Comparison of ENCODE assay signal across 13 cellular contexts in genomic region chr2:47897191-47897955, GRCh38. TPM values are rescaled to one million over a fixed set of nuclear protein-coding genes. Genes with fewer than 3 reads are reported as not detected.
DNase-seq lines count a peak whose midpoint lies in the region; ATAC-seq and TF ChIP-seq lines count a peak whose summit lies in the region.
"Had no signal": no experiment of that assay in that cellular context is flagged by ENCODE, and none has a peak within 500 bp of the region (broad histone marks: within the 10 kb centered on the region; RNA-seq: fewer than 3 reads in every experiment).

No MANE protein-coding gene starts in this region.

- H4K20me1 ChIP-seq in SK-N-SH (ENCODE audit: insufficient read depth) (peaks cover 100% of the 10 kb centered on the region), H9 (ENCODE audit: control insufficient read depth, insufficient read depth, insufficient read length) (no peaks in the 10 kb centered on the region)

- H4K12ac ChIP-seq in trophoblast cell (ENCODE audit: low read depth, low read length), result no peak overlapping the region

- intact Hi-C loops in activated T-helper 2 cell treated with anti-CD3 and anti-CD28 coated beads, Interferon-gamma antibody, Interleukin-2, Interleukin-4, amounts not matched to agents 10 μg/mL and 5 μg/mL and 100 μg/mL, durations not matched to agents 14 hours and 24 hours and 36 hours (cut with micrococcal nuclease), result no loop called here

- no peak overlapping the region for H4K91ac ChIP-seq in H9 (ENCODE audit: insufficient read length, low read depth, low read length)
- H4K91ac ChIP-seq in trophoblast cell (ENCODE audit: low read depth, low read length), result no peak overlapping the region

- H3K36me3 ChIP-seq in SK-N-SH (replicated peaks in 1 of 2; ENCODE audit: control insufficient read depth in 1 of 2, insufficient read depth in 2 of 2, low read length in 1 of 2) (peaks cover 4 to 11% of the 10 kb centered on the region in 2 experiments), trophoblast cell (ENCODE audit: control insufficient read depth in 1 of 2, insufficient read depth in 2 of 2, low read length in 2 of 2) (no peaks in the 10 kb centered on the region), gastroesophageal sphincter (no peaks in the 10 kb centered on the region)
- H3K36me3 ChIP-seq: brain microvascular endothelial cell, suprapubic skin had no signal

- CTCF ChIA-PET in SK-N-SH (lab: Yijun Ruan, JAX), result no interaction called here

- H3K9me3 Mint-ChIP-seq in H9, result no peaks in the 10 kb centered on the region
- no peaks in the 10 kb centered on the region for H3K9me3 Mint-ChIP-seq in activated T-helper 2 cell treated with anti-CD3 and anti-CD28 coated beads, Interferon-gamma antibody, Interleukin-2, Interleukin-4, amounts not matched to agents 10 μg/mL and 5 μg/mL and 100 μg/mL, durations not matched to agents 14 hours and 24 hours and 36 hours

- no peaks in the 10 kb centered on the region for H3K9me2 ChIP-seq in SK-N-SH

- peaks cover 1% of the 10 kb centered on the region for H3K79me1 ChIP-seq in H9 (ENCODE audit: insufficient read depth, low read depth, low read length, poor library complexity, severe bottlenecking)
- H3K79me1 ChIP-seq in trophoblast cell (ENCODE audit: low read length), result no peaks in the 10 kb centered on the region

- H3K23ac ChIP-seq in H9 (ENCODE audit: insufficient read length, low read depth, low read length) (no peak overlapping the region), trophoblast cell (ENCODE audit: low read length) (no peak overlapping the region)

- ATAC-seq in SK-N-SH treated with all-trans-retinoic acid at 6 μM for 48 hours (no peak), gastroesophageal sphincter (no peak), GM19455 (IDR thresholded peaks at IDR 0.05; ENCODE audit: unreplicated experiment) (no peak)

- H3K9ac ChIP-seq in SK-N-SH (no peak overlapping the region), H9 (ENCODE audit: extremely low read depth, insufficient read length, low read length) (no peak overlapping the region), trophoblast cell (ENCODE audit: low read length) (no peak overlapping the region)

- H3K56ac ChIP-seq in H9 (ENCODE audit: insufficient read length, low read depth, low read length), result no peak overlapping the region

- H3K4me3 Mint-ChIP-seq in H9, result peak overlapping the region in 1 of 2 experiments; percentile 24; a peak in 1 of 5 replicates
- H3K4me3 Mint-ChIP-seq in activated T-helper 2 cell treated with anti-CD3 and anti-CD28 coated beads, Interferon-gamma antibody, Interleukin-2, Interleukin-4, amounts not matched to agents 10 μg/mL and 5 μg/mL and 100 μg/mL, durations not matched to agents 14 hours and 24 hours and 36 hours (ENCODE audit: low read depth), result no peak overlapping the region

- H3K27ac Mint-ChIP-seq in H9, result 0 out of 7 replicates have a peak overlapping the region, but pooled peaks of 2 of the 3 experiments have one; percentile 48 to 82
- H3K27ac Mint-ChIP-seq in activated T-helper 2 cell treated with anti-CD3 and anti-CD28 coated beads, Interferon-gamma antibody, Interleukin-2, Interleukin-4, amounts not matched to agents 10 μg/mL and 5 μg/mL and 100 μg/mL, durations not matched to agents 14 hours and 24 hours and 36 hours, result peak overlapping the region; percentile 75

- peaks cover 0 to 2% (median 0%) of the 10 kb centered on the region in 3 experiments; a peak in 2 of 7 replicates for H3K36me3 Mint-ChIP-seq in H9 (ENCODE audit: insufficient read depth in 1 of 3, low read depth in 3 of 3)
- peaks cover 40% of the 10 kb centered on the region for H3K36me3 Mint-ChIP-seq in activated T-helper 2 cell treated with anti-CD3 and anti-CD28 coated beads, Interferon-gamma antibody, Interleukin-2, Interleukin-4, amounts not matched to agents 10 μg/mL and 5 μg/mL and 100 μg/mL, durations not matched to agents 14 hours and 24 hours and 36 hours (ENCODE audit: low read depth)

- peaks cover 33% of the 10 kb centered on the region in 2 experiments for H3K4me1 Mint-ChIP-seq in H9
- H3K4me1 Mint-ChIP-seq in activated T-helper 2 cell treated with anti-CD3 and anti-CD28 coated beads, Interferon-gamma antibody, Interleukin-2, Interleukin-4, amounts not matched to agents 10 μg/mL and 5 μg/mL and 100 μg/mL, durations not matched to agents 14 hours and 24 hours and 36 hours (ENCODE audit: low read depth), result peaks cover 62% of the 10 kb centered on the region

- no peak overlapping the region for H2BK20ac ChIP-seq in H9 (ENCODE audit: low read depth, low read length, poor library complexity, severe bottlenecking)

- H2AFZ ChIP-seq in SK-N-SH (ENCODE audit: low read depth), result no peak overlapping the region
- no peak overlapping the region for H2AFZ ChIP-seq in H9 (ENCODE audit: low read length)
- no peak overlapping the region for H2AFZ ChIP-seq in trophoblast cell (ENCODE audit: insufficient read depth, low read length, poor library complexity)
- H2AFZ ChIP-seq: PC-9 had no signal

- H2BK120ac ChIP-seq in H9 (ENCODE audit: low read depth, low read length, poor library complexity, severe bottlenecking) (no peak overlapping the region), trophoblast cell (ENCODE audit: insufficient read depth, low read length, poor library complexity) (no peak overlapping the region)

- POLR2A ChIA-PET in SK-N-SH (lab: Yijun Ruan, JAX), result no interaction called here

- no peaks in the 10 kb centered on the region for H3K27me3 Mint-ChIP-seq in H9 (ENCODE audit: low read depth)
- no peaks in the 10 kb centered on the region for H3K27me3 Mint-ChIP-seq in activated T-helper 2 cell treated with anti-CD3 and anti-CD28 coated beads, Interferon-gamma antibody, Interleukin-2, Interleukin-4, amounts not matched to agents 10 μg/mL and 5 μg/mL and 100 μg/mL, durations not matched to agents 14 hours and 24 hours and 36 hours (ENCODE audit: low read depth)

- H3K14ac ChIP-seq in H9 (ENCODE audit: insufficient read depth, low read length), result no peak overlapping the region
- no peak overlapping the region for H3K14ac ChIP-seq in trophoblast cell (ENCODE audit: low read length)

- TF ChIP-seq RAD21 in SK-N-SH (IDR thresholded peaks at IDR 0.05; ENCODE audit: low read length), result no peak

- H4K5ac ChIP-seq in H9 (ENCODE audit: insufficient read length, low read depth, low read length), result no peak overlapping the region

- H3F3A ChIP-seq in SK-N-SH (replicated peaks; ENCODE audit: insufficient read depth), result peaks cover 17% of the 10 kb centered on the region

- H3K23me2 ChIP-seq in H9 (ENCODE audit: insufficient read length, low read depth, low read length, poor library complexity, severe bottlenecking), result no peaks in the 10 kb centered on the region

- TF ChIP-seq POLR2A in gastroesophageal sphincter (IDR thresholded peaks at IDR 0.05), result no peak

- 96% methylated on average over 5 of the region's 5 CpGs for WGBS in SK-N-SH (ENCODE audit: low lambda C conversion rate)
- no CpG with 5 or more reads among the region's 5 CpGs for WGBS in H9 (ENCODE audit: extremely low coverage, insufficient read length, low lambda C conversion rate)
- no CpG with 5 or more reads among the region's 5 CpGs for WGBS in trophoblast cell (ENCODE audit: extremely low coverage, insufficient coverage, insufficient read length)
- 80% methylated on average over 1 of the region's 5 CpGs; no CpG with 5 or more reads in 1 of the 2 donors for whole genome bisulfite sequencing in gastroesophageal sphincter (ENCODE audit: low coverage in 1 of 2), 2 donors

- H2AK5ac ChIP-seq in H9 (ENCODE audit: insufficient read length, low read length) (no peak overlapping the region), trophoblast cell (ENCODE audit: low read length) (no peak overlapping the region)

- H3K27me3 ChIP-seq in SK-N-SH (ENCODE audit: insufficient read depth) (no peaks in the 10 kb centered on the region), H9 (ENCODE audit: insufficient read depth, low read length) (no peaks in the 10 kb centered on the region), trophoblast cell (ENCODE audit: insufficient read depth, low read length) (no peaks in the 10 kb centered on the region), gastroesophageal sphincter (no peaks in the 10 kb centered on the region)
- H3K27me3 ChIP-seq: brain microvascular endothelial cell, suprapubic skin had no signal

- TF ChIP-seq EP300 in SK-N-SH (IDR thresholded peaks at IDR 0.05; ENCODE audit: borderline replicate concordance in 1 of 2, low read depth in 1 of 2, low read length in 1 of 2) (no peak), gastroesophageal sphincter (IDR thresholded peaks at IDR 0.05) (no peak)

- H3T11ph ChIP-seq in H9 (ENCODE audit: low read length), result no peak overlapping the region

- H2BK15ac ChIP-seq in H9 (ENCODE audit: low read depth, low read length), result no peak overlapping the region

- H3K27ac ChIP-seq in SK-N-SH (ENCODE audit: low read depth in 2 of 2, low read length in 1 of 2) (no peak overlapping the region), H9 (ENCODE audit: insufficient read length, low read depth, low read length) (no peak overlapping the region), trophoblast cell (ENCODE audit: low read depth, low read length) (no peak overlapping the region), gastroesophageal sphincter (no peak overlapping the region)
- H3K27ac ChIP-seq: 22Rv1, brain microvascular endothelial cell, PC-9, suprapubic skin had no signal

- H3K4ac ChIP-seq in H9 (ENCODE audit: low read depth, low read length) (no peak overlapping the region), trophoblast cell (ENCODE audit: low read depth, low read length) (peak overlapping the region; percentile 57)

- DNase-seq in SK-N-SH (no peak), H9 (no peak), trophoblast cell (no peak), HK-2 (ENCODE audit: unreplicated experiment) (no peak)
- no peak for DNase-seq in activated T-helper 2 cell treated with anti-CD3 and anti-CD28 coated beads, Interferon-gamma antibody, Interleukin-2, Interleukin-4, amounts not matched to agents 10 μg/mL and 5 μg/mL and 100 μg/mL, durations not matched to agents 14 hours and 24 hours and 36 hours (ENCODE audit: low spot score)
- DNase-seq: activated CD8-positive, alpha-beta memory T cell treated with anti-CD3 and anti-CD28 coated beads, Interleukin-2, amount 50 U/mL, for 48 hours; brain microvascular endothelial cell; PC-9 had no signal

- TF ChIP-seq CTCF in SK-N-SH (IDR thresholded peaks at IDR 0.05) (no peak), H9 (conservative IDR thresholded peaks at IDR 0.05) (no peak), gastroesophageal sphincter (IDR thresholded peaks at IDR 0.05) (no peak)

- no peak overlapping the region for H2BK5ac ChIP-seq in H9 (ENCODE audit: insufficient read length, low read length)
- H2BK5ac ChIP-seq in trophoblast cell (ENCODE audit: low read depth, low read length, poor library complexity), result no peak overlapping the region

- H3K4me1 ChIP-seq in SK-N-SH (ENCODE audit: control insufficient read depth in 1 of 2, insufficient read depth in 2 of 2, low read depth in 1 of 2, low read length in 1 of 2) (peaks cover 5 to 9% of the 10 kb centered on the region in 2 experiments; a peak in 3 of 4 replicates), H9 (ENCODE audit: insufficient read depth, low read length) (no peaks in the 10 kb centered on the region; the same call in none of the 2 replicates), trophoblast cell (ENCODE audit: control insufficient read depth in 1 of 2, insufficient read depth in 2 of 2, low read length in 2 of 2) (no peaks in the 10 kb centered on the region), gastroesophageal sphincter (peaks cover 13 to 94% (median 19%) of the 10 kb centered on the region in 3 donors)

- H3K79me2 ChIP-seq in SK-N-SH (ENCODE audit: insufficient read depth) (peaks cover 98% of the 10 kb centered on the region), H9 (ENCODE audit: insufficient read depth, low read length) (peaks cover 40% of the 10 kb centered on the region), trophoblast cell (ENCODE audit: control insufficient read depth, insufficient read depth, low read length, poor library complexity) (peaks cover 9% of the 10 kb centered on the region)

- no peak overlapping the region; a peak in 1 of 4 replicates for H3K4me3 ChIP-seq in SK-N-SH (ENCODE audit: low read depth in 2 of 2, low read length in 1 of 2)
- H3K4me3 ChIP-seq in trophoblast cell (ENCODE audit: low read depth, low read length), result no peak overlapping the region
- no peak overlapping the region for H3K4me3 ChIP-seq in gastroesophageal sphincter
- H3K4me3 ChIP-seq: PC-9, suprapubic skin had no signal

- H2BK12ac ChIP-seq in H9 (ENCODE audit: insufficient read length, low read depth, low read length), result no peak overlapping the region
- no peak overlapping the region for H2BK12ac ChIP-seq in trophoblast cell (ENCODE audit: low read length)

- no peaks in the 10 kb centered on the region for H3K9me3 ChIP-seq in SK-N-SH
- no peaks in the 10 kb centered on the region for H3K9me3 ChIP-seq in H9 (ENCODE audit: control insufficient read depth, low read depth, low read length)
- no peaks in the 10 kb centered on the region for H3K9me3 ChIP-seq in trophoblast cell (ENCODE audit: insufficient read depth, low read depth, low read length)
- H3K9me3 ChIP-seq in gastroesophageal sphincter, result no peaks in the 10 kb centered on the region
- H3K9me3 ChIP-seq: suprapubic skin had no signal

- H3K18ac ChIP-seq in H9 (ENCODE audit: insufficient read length, low read depth, low read length), result no peak overlapping the region
- H3K18ac ChIP-seq in trophoblast cell (ENCODE audit: low read length), result no peak overlapping the region

- peak overlapping the region; percentile 21; the same call in 1 of the 2 replicates for H3K4me2 ChIP-seq in SK-N-SH
- no peak overlapping the region for H3K4me2 ChIP-seq in H9 (ENCODE audit: insufficient read depth, insufficient read length, low read length)
- H3K4me2 ChIP-seq in trophoblast cell (ENCODE audit: low read length), result no peak overlapping the region
- H3K4me2 ChIP-seq: PC-9 had no signal

- no peak overlapping the region for H4K8ac ChIP-seq in H9 (replicated peaks; ENCODE audit: insufficient read length, low read depth, low read length)
- H4K8ac ChIP-seq in trophoblast cell (ENCODE audit: low read depth, low read length), result no peak overlapping the region

RNA-seq across cellular contexts. Expression of gene FBXO11, which starts 8.9 kb away (rescaled TPM):
- 26.6 and 29.0 TPM in 2 replicates for polyA plus RNA-seq in SK-N-SH (2012; rRNA removed)
- 30.0 and 32.3 TPM in 2 replicates for polyA plus RNA-seq in SK-N-SH (2012; cell fraction: cytosol; rRNA removed)
- polyA plus RNA-seq in SK-N-SH (2012; cell fraction: nucleus; rRNA removed), result 76.0 and 102 TPM in 2 replicates
- total RNA-seq in H9 (2021), result 66.1 and 68.8 TPM in 2 replicates
- total RNA-seq in activated T-helper 2 cell treated with anti-CD3 and anti-CD28 coated beads, Interferon-gamma antibody, Interleukin-2, Interleukin-4, amounts not matched to agents 10 μg/mL and 5 μg/mL and 100 μg/mL, durations not matched to agents 14 hours and 24 hours and 36 hours, result 57.9 and 58.6 TPM in 2 replicates
- polyA plus RNA-seq in trophoblast cell (2013), result 99.7 and 107 TPM in 2 replicates
- total RNA-seq in gastroesophageal sphincter, result 10 to 100 TPM; 39.7 to 59.5 (median 50.8) TPM
